Comparison of ENCODE assay signal across 1 cellular context in the genomic region with DNA sequence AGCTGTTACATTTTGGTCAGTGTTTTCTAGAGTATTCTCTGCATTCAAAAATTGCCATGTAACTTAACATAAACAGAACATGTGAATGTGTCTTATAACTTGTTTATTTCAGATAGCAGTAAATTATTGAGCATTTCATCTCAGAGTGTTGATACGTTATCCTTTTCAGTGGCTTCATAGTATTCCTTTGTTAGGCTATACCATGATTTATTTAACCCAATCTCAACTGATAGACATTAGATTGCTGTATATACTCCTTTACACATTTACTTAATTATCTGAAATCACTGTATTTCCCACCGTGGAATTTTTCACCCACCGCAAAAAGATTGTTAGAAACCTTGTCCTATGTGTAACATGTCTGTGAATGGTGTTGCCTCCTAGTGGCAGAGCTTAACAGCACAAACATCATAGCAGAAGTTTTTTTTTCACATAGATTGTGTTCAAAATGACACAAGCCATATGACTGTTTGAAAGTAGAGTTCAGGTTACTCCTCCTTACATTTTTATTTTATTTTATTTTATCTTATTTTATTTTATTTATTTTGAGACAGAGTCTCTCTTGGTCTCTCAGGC.
TF ChIP-seq lines count a peak whose summit lies in the region.

No MANE protein-coding gene starts in this region.

TF ChIP-seq in HCT116, 20 proteins besides CTCF, POLR2A, EP300 and RAD21 (continued from another document):
- TF ChIP-seq, protein P1, sequence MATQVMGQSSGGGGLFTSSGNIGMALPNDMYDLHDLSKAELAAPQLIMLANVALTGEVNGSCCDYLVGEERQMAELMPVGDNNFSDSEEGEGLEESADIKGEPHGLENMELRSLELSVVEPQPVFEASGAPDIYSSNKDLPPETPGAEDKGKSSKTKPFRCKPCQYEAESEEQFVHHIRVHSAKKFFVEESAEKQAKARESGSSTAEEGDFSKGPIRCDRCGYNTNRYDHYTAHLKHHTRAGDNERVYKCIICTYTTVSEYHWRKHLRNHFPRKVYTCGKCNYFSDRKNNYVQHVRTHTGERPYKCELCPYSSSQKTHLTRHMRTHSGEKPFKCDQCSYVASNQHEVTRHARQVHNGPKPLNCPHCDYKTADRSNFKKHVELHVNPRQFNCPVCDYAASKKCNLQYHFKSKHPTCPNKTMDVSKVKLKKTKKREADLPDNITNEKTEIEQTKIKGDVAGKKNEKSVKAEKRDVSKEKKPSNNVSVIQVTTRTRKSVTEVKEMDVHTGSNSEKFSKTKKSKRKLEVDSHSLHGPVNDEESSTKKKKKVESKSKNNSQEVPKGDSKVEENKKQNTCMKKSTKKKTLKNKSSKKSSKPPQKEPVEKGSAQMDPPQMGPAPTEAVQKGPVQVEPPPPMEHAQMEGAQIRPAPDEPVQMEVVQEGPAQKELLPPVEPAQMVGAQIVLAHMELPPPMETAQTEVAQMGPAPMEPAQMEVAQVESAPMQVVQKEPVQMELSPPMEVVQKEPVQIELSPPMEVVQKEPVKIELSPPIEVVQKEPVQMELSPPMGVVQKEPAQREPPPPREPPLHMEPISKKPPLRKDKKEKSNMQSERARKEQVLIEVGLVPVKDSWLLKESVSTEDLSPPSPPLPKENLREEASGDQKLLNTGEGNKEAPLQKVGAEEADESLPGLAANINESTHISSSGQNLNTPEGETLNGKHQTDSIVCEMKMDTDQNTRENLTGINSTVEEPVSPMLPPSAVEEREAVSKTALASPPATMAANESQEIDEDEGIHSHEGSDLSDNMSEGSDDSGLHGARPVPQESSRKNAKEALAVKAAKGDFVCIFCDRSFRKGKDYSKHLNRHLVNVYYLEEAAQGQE (IDR thresholded peaks at IDR 0.05; ENCODE audit: low read depth): no peak
- no peak for TF ChIP-seq EZH2phosphoT487 (IDR thresholded peaks at IDR 0.05; ENCODE audit: borderline replicate concordance)
- TF ChIP-seq, protein P2, sequence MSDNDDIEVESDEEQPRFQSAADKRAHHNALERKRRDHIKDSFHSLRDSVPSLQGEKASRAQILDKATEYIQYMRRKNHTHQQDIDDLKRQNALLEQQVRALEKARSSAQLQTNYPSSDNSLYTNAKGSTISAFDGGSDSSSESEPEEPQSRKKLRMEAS (IDR thresholded peaks at IDR 0.05): no peak
- TF ChIP-seq YY1 (IDR thresholded peaks at IDR 0.05; ENCODE audit: extremely low read depth, insufficient replicate concordance, low read depth, low read length): no peak
TF ChIP-seq in HCT116: peak in this region for 0.
